13 cellular contexts compared by ENCODE assay signal in the genomic region with DNA sequence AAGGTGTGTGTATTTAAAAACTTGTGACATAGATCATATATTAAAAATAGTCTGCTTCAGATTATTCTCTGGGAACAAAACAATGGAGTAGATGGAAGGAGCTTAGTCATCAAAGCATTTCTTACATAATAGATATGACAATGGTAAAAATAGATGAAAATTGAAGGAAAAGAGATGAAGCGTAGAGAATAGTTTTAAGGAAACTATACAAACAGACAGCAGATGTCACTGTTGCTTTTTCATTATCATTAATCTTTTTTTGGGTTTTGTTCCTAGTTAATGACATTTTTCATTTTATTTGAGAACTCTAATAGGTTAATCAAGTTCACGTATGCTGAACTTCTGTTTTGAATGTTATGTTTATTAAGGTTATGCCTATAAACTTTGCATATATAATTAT.
DNase-seq lines count a peak whose midpoint lies in the region; ATAC-seq and TF ChIP-seq lines count a peak whose summit lies in the region.
"Had no signal": no experiment of that assay in that cellular context is flagged by ENCODE, and none has a peak within 500 bp of the region (broad histone marks: within the 10 kb centered on the region; RNA-seq: fewer than 3 reads in every experiment).

No MANE protein-coding gene starts in this region.

- H3K27me3 ChIP-seq in SU-DHL-6 (ENCODE audit: low read length) (no peaks in the 10 kb centered on the region), prostate gland (replicated peaks; ENCODE audit: insufficient read depth) (no peaks in the 10 kb centered on the region)

- 39% methylated on average over 2 of the region's 2 CpGs for WGBS in prostate gland

- H3K4me3 ChIP-seq in SU-DHL-6 (ENCODE audit: insufficient read depth, low read length, poor library complexity, severe bottlenecking) (no peak overlapping the region), prostate gland (no peak overlapping the region)

- H3K9me3 Mint-ChIP-seq in nephron progenitor cell (peaks cover 17% of the 10 kb centered on the region), Calu3 (ENCODE audit: low read depth, unreplicated experiment) (no peaks in the 10 kb centered on the region)

- no peaks in the 10 kb centered on the region for H3K79me2 ChIP-seq in SU-DHL-6 (ENCODE audit: insufficient read depth, low read length)

- no peak overlapping the region for H3K9ac ChIP-seq in SU-DHL-6 (ENCODE audit: low read length)

- no peaks in the 10 kb centered on the region for H3K9me2 ChIP-seq in SU-DHL-6 (replicated peaks; ENCODE audit: insufficient read depth, low read length)

- peaks cover 8% of the 10 kb centered on the region for H3K4me1 Mint-ChIP-seq in nephron progenitor cell
- no peaks in the 10 kb centered on the region for H3K4me1 Mint-ChIP-seq in Calu3 (ENCODE audit: low read depth, unreplicated experiment)
- H3K4me1 Mint-ChIP-seq: stimulated activated memory B cell treated with anti-CD40 and anti-IgM and Interleukin-4, amounts not matched to agents 10 μg/mL and 1 μg/mL and 100 μg/mL, for 72 hours had no signal

- H3K36me3 ChIP-seq in SU-DHL-6 (ENCODE audit: low read length): no peaks in the 10 kb centered on the region
- H3K36me3 ChIP-seq in prostate gland: no peaks in the 10 kb centered on the region

- no TSS peak for BruUV-seq in Calu3 (replicated peaks; lab: Mats Ljungman, UMichigan)

- H3K36me3 Mint-ChIP-seq in nephron progenitor cell (ENCODE audit: low read depth) (no peaks in the 10 kb centered on the region), Calu3 (ENCODE audit: insufficient read depth, unreplicated experiment) (no peaks in the 10 kb centered on the region)

- H4K20me1 ChIP-seq in SU-DHL-6 (ENCODE audit: low read depth, low read length): no peaks in the 10 kb centered on the region

- H3F3A ChIP-seq in SU-DHL-6 (ENCODE audit: insufficient read depth): no peaks in the 10 kb centered on the region

- H3K27me3 Mint-ChIP-seq in nephron progenitor cell (ENCODE audit: low read depth, poor library complexity) (peaks cover 2% of the 10 kb centered on the region), Calu3 (ENCODE audit: unreplicated experiment) (no peaks in the 10 kb centered on the region)
- H3K27me3 Mint-ChIP-seq: stimulated activated memory B cell treated with anti-CD40 and anti-IgM and Interleukin-4, amounts not matched to agents 10 μg/mL and 1 μg/mL and 100 μg/mL, for 72 hours had no signal

- CTCF ChIA-PET in Calu3 (lab: Charles Lee): no interaction called here

- intact Hi-C loops in prostate gland (cut with DNase I) (no loop called here), Calu3 (cut with micrococcal nuclease; ENCODE audit: unreplicated experiment) (no loop called here)

- TF ChIP-seq POLR2A in prostate gland (IDR thresholded peaks at IDR 0.05): no peak

- H2AFZ ChIP-seq in SU-DHL-6 (ENCODE audit: low read depth, low read length, severe bottlenecking): no peak overlapping the region

- H3K4me1 ChIP-seq in prostate gland (replicated peaks): no peaks in the 10 kb centered on the region

- TF ChIP-seq CTCF in SU-DHL-6 (IDR thresholded peaks at IDR 0.05; ENCODE audit: insufficient read depth, low read length, poor library complexity, severe bottlenecking) (peak; percentile 28), nephron progenitor cell (IDR thresholded peaks at IDR 0.05) (peak; percentile 9), prostate gland (IDR thresholded peaks at IDR 0.05) (peak in 1 of 4 experiments; percentile 7), Calu3 (IDR thresholded peaks at IDR 0.05; ENCODE audit: unreplicated experiment) (no peak)

- DNase-seq in DMS53 (lab: John Stamatoyannopoulos, UW): peak; percentile 21
- no peak for DNase-seq in DMS53 treated with DMSO at 0.1 percent for 48 hours (lab: John Stamatoyannopoulos, UW; ENCODE audit: unreplicated experiment)
- peak; percentile 5 for DNase-seq in HT-29 (ENCODE audit: low spot score)
- DNase-seq in nephron progenitor cell: no peak
- no peak for DNase-seq in prostate gland (ENCODE audit: low spot score)
- DNase-seq in Calu3: no peak
- DNase-seq: activated gamma-delta T cell; central memory CD4-positive, alpha-beta T cell; left cardiac atrium; SIG-M5 had no signal

- H3K4me2 ChIP-seq in SU-DHL-6 (ENCODE audit: low read depth, low read length, poor library complexity, severe bottlenecking): peak overlapping the region; percentile 16

- ATAC-seq in GM21619 (IDR thresholded peaks at IDR 0.05; ENCODE audit: unreplicated experiment): no peak
- ATAC-seq: left cardiac atrium; stimulated activated memory B cell treated with anti-CD40 and anti-IgM and Interleukin-4, amounts not matched to agents 10 μg/mL and 1 μg/mL and 100 μg/mL, for 72 hours had no signal

- H3K9me3 ChIP-seq in SU-DHL-6 (ENCODE audit: insufficient read depth, low read length) (no peaks in the 10 kb centered on the region), prostate gland (no peaks in the 10 kb centered on the region)

- no peak overlapping the region for H3K27ac Mint-ChIP-seq in nephron progenitor cell
- H3K27ac Mint-ChIP-seq in Calu3 (ENCODE audit: unreplicated experiment): no peak overlapping the region
- H3K27ac Mint-ChIP-seq: stimulated activated memory B cell treated with anti-CD40 and anti-IgM and Interleukin-4, amounts not matched to agents 10 μg/mL and 1 μg/mL and 100 μg/mL, for 72 hours had no signal

- no peak overlapping the region for H3K27ac ChIP-seq in SU-DHL-6 (ENCODE audit: low read depth, low read length)
- H3K27ac ChIP-seq in prostate gland: no peak overlapping the region

- H3K4me3 Mint-ChIP-seq in nephron progenitor cell: no peak overlapping the region
- no peak overlapping the region for H3K4me3 Mint-ChIP-seq in Calu3 (ENCODE audit: low read depth, unreplicated experiment)
- H3K4me3 Mint-ChIP-seq: stimulated activated memory B cell treated with anti-CD40 and anti-IgM and Interleukin-4, amounts not matched to agents 10 μg/mL and 1 μg/mL and 100 μg/mL, for 72 hours had no signal

Comparison
In these comparisons a context has a peak if more than half of its experiments do, and no peak if none do; other contexts are left out.
1. DNase-seq: peak in DMS53 (single experiment) and HT-29 (single experiment); none in DMS53 treated with DMSO at 0.1 percent for 48 hours (single experiment), nephron progenitor cell (single experiment), prostate gland (single experiment) and Calu3 (single experiment).